Comparison of ENCODE assay signal across 1 cellular context in the genomic region with DNA sequence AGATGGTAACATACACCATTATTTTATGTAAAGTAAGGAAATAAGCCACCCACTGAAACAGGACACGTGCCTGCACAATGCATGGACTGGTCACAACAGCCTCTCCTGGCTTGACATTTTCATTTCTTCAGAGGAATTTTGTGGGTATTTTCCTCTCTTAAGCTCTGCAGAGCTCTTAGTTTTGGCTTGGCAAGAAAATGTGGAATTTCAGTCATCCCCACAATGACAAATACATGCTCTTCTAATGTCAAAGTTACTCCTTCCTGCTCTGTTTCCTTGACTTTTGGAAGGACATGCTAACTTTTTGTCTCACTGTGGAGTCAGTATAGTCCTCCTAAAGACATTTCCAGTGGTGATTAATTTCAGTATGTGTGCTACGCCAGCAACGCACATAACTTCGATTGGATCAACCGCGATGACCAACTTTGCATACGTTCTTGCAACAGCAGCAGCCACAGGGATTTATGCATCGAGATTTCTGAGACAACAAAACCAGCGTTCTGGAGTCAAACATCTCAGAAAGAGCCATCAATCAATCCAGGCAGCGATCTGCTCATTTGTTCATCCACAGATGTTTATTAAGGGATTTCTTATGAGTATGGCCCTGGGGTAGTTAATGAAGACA.
TF ChIP-seq lines count a peak whose summit lies in the region.

No MANE protein-coding gene starts in this region.

TF ChIP-seq in GM12878, 131 proteins besides CTCF, POLR2A, EP300 and RAD21 (continued from another document):
- TF ChIP-seq, protein P1, sequence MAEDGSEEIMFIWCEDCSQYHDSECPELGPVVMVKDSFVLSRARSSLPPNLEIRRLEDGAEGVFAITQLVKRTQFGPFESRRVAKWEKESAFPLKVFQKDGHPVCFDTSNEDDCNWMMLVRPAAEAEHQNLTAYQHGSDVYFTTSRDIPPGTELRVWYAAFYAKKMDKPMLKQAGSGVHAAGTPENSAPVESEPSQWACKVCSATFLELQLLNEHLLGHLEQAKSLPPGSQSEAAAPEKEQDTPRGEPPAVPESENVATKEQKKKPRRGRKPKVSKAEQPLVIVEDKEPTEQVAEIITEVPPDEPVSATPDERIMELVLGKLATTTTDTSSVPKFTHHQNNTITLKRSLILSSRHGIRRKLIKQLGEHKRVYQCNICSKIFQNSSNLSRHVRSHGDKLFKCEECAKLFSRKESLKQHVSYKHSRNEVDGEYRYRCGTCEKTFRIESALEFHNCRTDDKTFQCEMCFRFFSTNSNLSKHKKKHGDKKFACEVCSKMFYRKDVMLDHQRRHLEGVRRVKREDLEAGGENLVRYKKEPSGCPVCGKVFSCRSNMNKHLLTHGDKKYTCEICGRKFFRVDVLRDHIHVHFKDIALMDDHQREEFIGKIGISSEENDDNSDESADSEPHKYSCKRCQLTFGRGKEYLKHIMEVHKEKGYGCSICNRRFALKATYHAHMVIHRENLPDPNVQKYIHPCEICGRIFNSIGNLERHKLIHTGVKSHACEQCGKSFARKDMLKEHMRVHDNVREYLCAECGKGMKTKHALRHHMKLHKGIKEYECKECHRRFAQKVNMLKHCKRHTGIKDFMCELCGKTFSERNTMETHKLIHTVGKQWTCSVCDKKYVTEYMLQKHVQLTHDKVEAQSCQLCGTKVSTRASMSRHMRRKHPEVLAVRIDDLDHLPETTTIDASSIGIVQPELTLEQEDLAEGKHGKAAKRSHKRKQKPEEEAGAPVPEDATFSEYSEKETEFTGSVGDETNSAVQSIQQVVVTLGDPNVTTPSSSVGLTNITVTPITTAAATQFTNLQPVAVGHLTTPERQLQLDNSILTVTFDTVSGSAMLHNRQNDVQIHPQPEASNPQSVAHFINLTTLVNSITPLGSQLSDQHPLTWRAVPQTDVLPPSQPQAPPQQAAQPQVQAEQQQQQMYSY (CRISPR knock-in tag; IDR thresholded peaks at IDR 0.05) = no peak
